9 cellular contexts compared by ENCODE assay signal in genomic region chr2:196718796-196719564, GRCh38.
DNase-seq lines count a peak whose midpoint lies in the region; ATAC-seq, FAIRE-seq and TF ChIP-seq lines count a peak whose summit lies in the region.
"Had no signal": no experiment of that assay in that cellular context is flagged by ENCODE, and none has a peak within 500 bp of the region (broad histone marks: within the 10 kb centered on the region; RNA-seq: fewer than 3 reads in every experiment).

No MANE protein-coding gene starts in this region.

- TF ChIP-seq CTCF in GM13977 (IDR thresholded peaks at IDR 0.05; ENCODE audit: extremely low read depth, insufficient read depth, missing control alignments) = no peak

- DNase-seq in GM13977 (ENCODE audit: low spot score) (peak; percentile 11), cerebellar cortex (ENCODE audit: low spot score) (peak; percentile 5), non-pigmented ciliary epithelial cell (ENCODE audit: low read depth) (peak; percentile 22), frontal cortex (ENCODE audit: low spot score in 2 of 2) (no peak)
- DNase-seq in activated effector memory CD4-positive, alpha-beta T cell treated with Interleukin-2 at 50 U/mL for 16 hours = no peak
- DNase-seq in activated CD4-positive, alpha-beta T cell treated with anti-CD3 and anti-CD28 coated beads for 48 hours = no peak
- no peak for DNase-seq in activated T-helper 1 cell treated with anti-CD3 and anti-CD28 coated beads, Interleukin-12 subunit alpha, Interleukin-12 subunit beta, Interleukin-2, Interleukin-4 antibody, amounts not matched to agents 30 ng/mL and 10 ng/mL and 1 ng/mL, durations not matched to agents 14 hours and 24 hours and 36 hours (ENCODE audit: low spot score)

- in situ Hi-C loops in GM13977 (cut with MboI; ENCODE audit: low pct_unique_long_range_greater_than_20kb, low sequenced_read_pairs, unreplicated experiment) = no loop called here

- H3K27ac Mint-ChIP-seq in activated T-helper 1 cell treated with anti-CD3 and anti-CD28 coated beads, Interleukin-12 subunit alpha, Interleukin-12 subunit beta, Interleukin-2, Interleukin-4 antibody, amounts not matched to agents 30 ng/mL and 10 ng/mL and 1 ng/mL, durations not matched to agents 14 hours and 24 hours and 36 hours = no peak overlapping the region

- H3K27me3 Mint-ChIP-seq in activated T-helper 1 cell treated with anti-CD3 and anti-CD28 coated beads, Interleukin-12 subunit alpha, Interleukin-12 subunit beta, Interleukin-2, Interleukin-4 antibody, amounts not matched to agents 30 ng/mL and 10 ng/mL and 1 ng/mL, durations not matched to agents 14 hours and 24 hours and 36 hours (ENCODE audit: insufficient read depth) = no peaks in the 10 kb centered on the region

- intact Hi-C loops in activated T-helper 1 cell treated with anti-CD3 and anti-CD28 coated beads, Interleukin-12 subunit alpha, Interleukin-12 subunit beta, Interleukin-2, Interleukin-4 antibody, amounts not matched to agents 30 ng/mL and 10 ng/mL and 1 ng/mL, durations not matched to agents 14 hours and 24 hours and 36 hours (cut with micrococcal nuclease) = no loop called here

- no peaks in the 10 kb centered on the region for H3K9me3 Mint-ChIP-seq in activated T-helper 1 cell treated with anti-CD3 and anti-CD28 coated beads, Interleukin-12 subunit alpha, Interleukin-12 subunit beta, Interleukin-2, Interleukin-4 antibody, amounts not matched to agents 30 ng/mL and 10 ng/mL and 1 ng/mL, durations not matched to agents 14 hours and 24 hours and 36 hours
- H3K9me3 Mint-ChIP-seq: central memory CD8-positive, alpha-beta T cell had no signal

- no peak overlapping the region for H3K4me3 Mint-ChIP-seq in activated T-helper 1 cell treated with anti-CD3 and anti-CD28 coated beads, Interleukin-12 subunit alpha, Interleukin-12 subunit beta, Interleukin-2, Interleukin-4 antibody, amounts not matched to agents 30 ng/mL and 10 ng/mL and 1 ng/mL, durations not matched to agents 14 hours and 24 hours and 36 hours
- H3K4me3 Mint-ChIP-seq: central memory CD8-positive, alpha-beta T cell had no signal

- ATAC-seq in HG03457 (IDR thresholded peaks at IDR 0.05; ENCODE audit: unreplicated experiment) = peak; percentile 79

- peaks cover 12% of the 10 kb centered on the region for H3K4me1 Mint-ChIP-seq in activated T-helper 1 cell treated with anti-CD3 and anti-CD28 coated beads, Interleukin-12 subunit alpha, Interleukin-12 subunit beta, Interleukin-2, Interleukin-4 antibody, amounts not matched to agents 30 ng/mL and 10 ng/mL and 1 ng/mL, durations not matched to agents 14 hours and 24 hours and 36 hours (ENCODE audit: low read depth)
- H3K4me1 Mint-ChIP-seq: central memory CD8-positive, alpha-beta T cell had no signal

- FAIRE-seq in frontal cortex (lab: Jason Lieb, UNC) = no peak

- peaks cover 17% of the 10 kb centered on the region for H3K36me3 Mint-ChIP-seq in activated T-helper 1 cell treated with anti-CD3 and anti-CD28 coated beads, Interleukin-12 subunit alpha, Interleukin-12 subunit beta, Interleukin-2, Interleukin-4 antibody, amounts not matched to agents 30 ng/mL and 10 ng/mL and 1 ng/mL, durations not matched to agents 14 hours and 24 hours and 36 hours (ENCODE audit: low read depth)

Comparison
In these comparisons a context has a peak if more than half of its experiments do, and no peak if none do; other contexts are left out.
1. DNase-seq: peak in GM13977 (single experiment), cerebellar cortex (single experiment) and non-pigmented ciliary epithelial cell (single experiment); none in activated effector memory CD4-positive, alpha-beta T cell treated with Interleukin-2 at 50 U/mL for 16 hours (single experiment), activated CD4-positive, alpha-beta T cell treated with anti-CD3 and anti-CD28 coated beads for 48 hours (single experiment), activated T-helper 1 cell treated with anti-CD3 and anti-CD28 coated beads, Interleukin-12 subunit alpha, Interleukin-12 subunit beta, Interleukin-2, Interleukin-4 antibody, amounts not matched to agents 30 ng/mL and 10 ng/mL and 1 ng/mL, durations not matched to agents 14 hours and 24 hours and 36 hours (single experiment) and frontal cortex (0 of 2).